ENCODE assay signal across 1 cellular context in genomic region chr12:8156416-8156815, GRCh38.
TF ChIP-seq lines count a peak whose summit lies in the region.

No MANE protein-coding gene starts in this region.

TF ChIP-seq in SK-N-SH treated with all-trans-retinoic acid at 6 μM for 48 hours, 23 proteins besides CTCF, POLR2A, EP300 and RAD21 (continued from another document):
- TF ChIP-seq PATZ1 (CRISPR knock-in tag; IDR thresholded peaks at IDR 0.05; ENCODE audit: borderline replicate concordance): no peak
- no peak for TF ChIP-seq SNAI2 (CRISPR knock-in tag; IDR thresholded peaks at IDR 0.05)
- TF ChIP-seq ZNF8 (CRISPR knock-in tag; IDR thresholded peaks at IDR 0.05): no peak
- no peak for TF ChIP-seq ZFP30 (CRISPR knock-in tag; IDR thresholded peaks at IDR 0.05)
- TF ChIP-seq CSRNP3 (CRISPR knock-in tag; IDR thresholded peaks at IDR 0.05): no peak
- no peak for TF ChIP-seq CREB5 (CRISPR knock-in tag; IDR thresholded peaks at IDR 0.05; ENCODE audit: low read depth)
